ENCODE assay signal across 11 cellular contexts in the genomic region with DNA sequence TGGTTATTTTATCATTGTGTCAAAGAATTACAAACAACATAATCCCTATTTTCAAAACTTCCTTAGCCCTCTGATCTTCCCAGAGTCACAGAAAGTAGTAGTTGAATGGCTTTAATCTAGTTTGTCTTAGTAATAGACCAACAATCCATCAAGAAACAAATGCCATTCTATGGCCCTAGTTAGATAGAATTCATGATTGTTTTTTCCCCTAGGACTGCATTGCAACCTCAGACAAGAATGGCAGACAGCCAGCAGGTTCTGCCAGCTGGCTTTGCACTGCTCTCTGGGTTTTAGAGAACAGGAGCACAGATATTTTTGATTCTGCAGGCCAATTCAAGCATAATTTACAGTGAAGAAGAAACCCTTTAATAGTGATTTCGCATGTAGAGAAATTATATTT. TPM values are rescaled to one million over a fixed set of nuclear protein-coding genes. Genes with fewer than 3 reads are reported as not detected.
DNase-seq lines count a peak whose midpoint lies in the region; ATAC-seq and TF ChIP-seq lines count a peak whose summit lies in the region.
"Had no signal": no experiment of that assay in that cellular context is flagged by ENCODE, and none has a peak within 500 bp of the region (broad histone marks: within the 10 kb centered on the region; RNA-seq: fewer than 3 reads in every experiment).

No MANE protein-coding gene starts in this region.

- H3K36me3 ChIP-seq in right atrium auricular region: no peaks in the 10 kb centered on the region
- H3K36me3 ChIP-seq in heart left ventricle: no peaks in the 10 kb centered on the region
- no peaks in the 10 kb centered on the region for H3K36me3 ChIP-seq in osteoblast (ENCODE audit: insufficient read depth, low read length)
- no peaks in the 10 kb centered on the region for H3K36me3 ChIP-seq in spleen
- H3K36me3 ChIP-seq: transverse colon had no signal

- peak; percentile 48 for ATAC-seq in Right ventricle myocardium inferior
- peak in 1 of 4 donors; percentile 54 for ATAC-seq in heart left ventricle
- ATAC-seq in HG02840 (IDR thresholded peaks at IDR 0.05; ENCODE audit: low FRiP score, unreplicated experiment): no peak
- ATAC-seq: activated CD8-positive, alpha-beta memory T cell treated with anti-CD3 and anti-CD28 coated beads, Interleukin-2, amount 10 ng/mL, durations not matched to agents 7 days and 5 days had no signal

- H3K27me3 ChIP-seq in right atrium auricular region: no peaks in the 10 kb centered on the region
- H3K27me3 ChIP-seq in heart left ventricle: no peaks in the 10 kb centered on the region
- H3K27me3 ChIP-seq in osteoblast (ENCODE audit: insufficient read depth, low read length): no peaks in the 10 kb centered on the region
- H3K27me3 ChIP-seq in spleen (replicated peaks in 1 of 7): no peaks in the 10 kb centered on the region
- H3K27me3 ChIP-seq: transverse colon had no signal

- DNase-seq in Right ventricle myocardium inferior (ENCODE audit: missing footprints): peak; percentile 65
- DNase-seq in right atrium auricular region (ENCODE audit: low spot score): no peak
- DNase-seq in RPMI7951 (ENCODE audit: low read depth): peak; percentile 58
- peak; percentile 15 to 55 (median 39) for DNase-seq in heart left ventricle
- DNase-seq in osteoblast (ENCODE audit: insufficient read length, low spot score, missing footprints): no peak
- no peak for DNase-seq in activated T-cell treated with anti-CD3 and anti-CD28 coated beads, Interleukin-2, amount 50 U/mL, for 48 hours
- no peak for DNase-seq in spleen
- DNase-seq: activated CD8-positive, alpha-beta memory T cell treated with anti-CD3 and anti-CD28 coated beads, Interleukin-2, amount 10 ng/mL, durations not matched to agents 7 days and 5 days; naive B cell; transverse colon had no signal

- 72 to 82% (median 76%) methylated on average over 1 of the region's 1 CpG for WGBS in heart left ventricle, 4 donors
- 83 to 95% (median 86%) methylated on average over 1 of the region's 1 CpG for WGBS in spleen, 5 donors

- no peaks in the 10 kb centered on the region for H4K20me1 ChIP-seq in osteoblast (ENCODE audit: insufficient read depth, low read length)

- H3K27ac ChIP-seq in right atrium auricular region (no peak overlapping the region), heart left ventricle (no peak overlapping the region), osteoblast (ENCODE audit: low read depth, low read length) (no peak overlapping the region), spleen (no peak overlapping the region)
- H3K27ac ChIP-seq: transverse colon had no signal

- TF ChIP-seq POLR2A in heart left ventricle (IDR thresholded peaks at IDR 0.05) (no peak), spleen (IDR thresholded peaks at IDR 0.05) (no peak)

- intact Hi-C loops in Right ventricle myocardium inferior (cut with DNase I) (no loop called here), heart left ventricle (cut with DNase I) (no loop called here), spleen (cut with DNase I; ENCODE audit: low total_unique reads) (no loop called here)

- H3K4me1 ChIP-seq in right atrium auricular region (no peaks in the 10 kb centered on the region), heart left ventricle (peaks cover 0 to 5% (median 0%) of the 10 kb centered on the region in 12 donors), osteoblast (ENCODE audit: insufficient read depth, low read length) (no peaks in the 10 kb centered on the region), spleen (no peaks in the 10 kb centered on the region)
- H3K4me1 ChIP-seq: transverse colon had no signal

- no peak overlapping the region for H2AFZ ChIP-seq in osteoblast (ENCODE audit: low read length)

- TF ChIP-seq CTCF in right atrium auricular region (IDR thresholded peaks at IDR 0.05) (no peak), heart left ventricle (IDR thresholded peaks at IDR 0.05) (no peak), osteoblast (IDR thresholded peaks at IDR 0.05; ENCODE audit: extremely low read depth, low read depth, low read length) (no peak), spleen (IDR thresholded peaks at IDR 0.05 in 8 of 11, conservative IDR thresholded peaks at IDR 0.05 in 3 of 11) (no peak)

- H3K9me3 ChIP-seq in right atrium auricular region: no peaks in the 10 kb centered on the region
- no peaks in the 10 kb centered on the region for H3K9me3 ChIP-seq in heart left ventricle
- H3K9me3 ChIP-seq in osteoblast (ENCODE audit: low read depth, low read length): no peaks in the 10 kb centered on the region
- H3K9me3 ChIP-seq in spleen: no peaks in the 10 kb centered on the region
- H3K9me3 ChIP-seq: transverse colon had no signal

- no peaks in the 10 kb centered on the region for H3K79me2 ChIP-seq in osteoblast (ENCODE audit: insufficient read depth, low read length)

- no peak overlapping the region for H3K4me2 ChIP-seq in osteoblast (ENCODE audit: insufficient read depth, low read length)

- H3K4me3 ChIP-seq in right atrium auricular region (no peak overlapping the region), heart left ventricle (no peak overlapping the region), osteoblast (ENCODE audit: insufficient read depth, low read length) (no peak overlapping the region), spleen (no peak overlapping the region)
- H3K4me3 ChIP-seq: transverse colon had no signal

RNA-seq across cellular contexts. Expression of gene SYT1, which starts 33.8 kb away (rescaled TPM):
- 0.24 TPM for total RNA-seq in Right ventricle myocardium inferior
- total RNA-seq in right atrium auricular region: under 1 TPM in 1 of 2 donors, not detected in 1; 0.16 TPM
- 3.5 and 5.9 TPM in 2 replicates for total RNA-seq in RPMI7951 (2014; rRNA removed; shearing (Covaris generic))
- under 1 TPM in 5 of 9 donors, not detected in 4; 0.08 to 0.86 (median 0.16) TPM for total RNA-seq in heart left ventricle
- polyA plus RNA-seq in heart left ventricle: not detected
- 0.29 TPM in 1 of 2 replicates, not detected in the other for total RNA-seq in osteoblast
- 1 to 10 TPM; 1.6 to 7.3 (median 5.0) TPM for total RNA-seq in spleen
- under 1 TPM; 0.56 to 0.86 (median 0.59) TPM for polyA plus RNA-seq in spleen
- total RNA-seq: activated CD8-positive, alpha-beta memory T cell treated with anti-CD3 and anti-CD28 coated beads, Interleukin-2, amount 10 ng/mL, durations not matched to agents 7 days and 5 days had no signal

Comparison
In these comparisons a context has a peak if more than half of its experiments do, and no peak if none do; other contexts are left out.
1. DNase-seq: peak in Right ventricle myocardium inferior (single experiment), RPMI7951 (single experiment) and heart left ventricle (5 of 5); none in right atrium auricular region (single experiment), osteoblast (single experiment), activated T-cell treated with anti-CD3 and anti-CD28 coated beads, Interleukin-2, amount 50 U/mL, for 48 hours (0 of 2) and spleen (single experiment).